ENCODE assay signal across 8 cellular contexts in genomic region chr1:171801395-171801990, GRCh38. TPM values are rescaled to one million over a fixed set of nuclear protein-coding genes. Genes with fewer than 3 reads are reported as not detected.
DNase-seq lines count a peak whose midpoint lies in the region; ATAC-seq and TF ChIP-seq lines count a peak whose summit lies in the region.

No MANE protein-coding gene starts in this region.

- in situ Hi-C loops in gastrocnemius medialis (cut with MboI; ENCODE audit: low sequenced_read_pairs in 4 of 4) = loop anchor here in 2 of 4 donors (5.0 to 25.0 kb wide), 2 partner anchors 186 to 636 kb away; partner anchors contain the start of gene PIGC (in 1 of the 2)

- TF ChIP-seq CTCF in GM12864 (IDR thresholded peaks at IDR 0.05; ENCODE audit: low read depth, low read length, missing control alignments) = peak; percentile 78
- TF ChIP-seq CTCF in VCaP (conservative IDR thresholded peaks at IDR 0.05) = peak; percentile 84
- TF ChIP-seq CTCF in gastrocnemius medialis (IDR thresholded peaks at IDR 0.05 in 4 of 5, conservative IDR thresholded peaks at IDR 0.05 in 1 of 5) = peak; percentile 67 to 76 (median 72)

- TF ChIP-seq POLR2A in gastrocnemius medialis (IDR thresholded peaks at IDR 0.05) = no peak

- peaks cover 0 to 6% of the 10 kb centered on the region in 2 donors for H3K36me3 ChIP-seq in gastrocnemius medialis

- intact Hi-C loops in left ventricle myocardium superior (cut with micrococcal nuclease) = loop anchor here (5.0 kb wide), 1 partner anchor 186 kb away; no protein-coding TSS in a partner anchor
- intact Hi-C loops in gastrocnemius medialis (cut with DNase I; ENCODE audit: low total_unique reads) = loop anchor here (1.0 kb wide), 1 partner anchor 184 kb away; no protein-coding TSS in a partner anchor

- H3K27me3 ChIP-seq in gastrocnemius medialis = no peaks in the 10 kb centered on the region

- ATAC-seq in left ventricle myocardium superior = peak; percentile 31
- peak in 1 of 2 donors; percentile 59 for ATAC-seq in gastrocnemius medialis
- no peak for ATAC-seq in HG03196 (IDR thresholded peaks at IDR 0.05; ENCODE audit: unreplicated experiment)

- peak; percentile 53 for DNase-seq in A172 (ENCODE audit: low spot score)
- DNase-seq in GM12864 (ENCODE audit: low read depth) = no peak
- DNase-seq in NCI-H1930 (lab: John Stamatoyannopoulos, UW) = peak; percentile 16 to 33
- no peak for DNase-seq in left ventricle myocardium superior
- DNase-seq in gastrocnemius medialis = no peak
- no peak for DNase-seq in activated T-cell treated with anti-CD3 and anti-CD28 coated beads, Interleukin-2, amount 50 U/mL, for 1 hour

- H3K27ac ChIP-seq in VCaP = no peak overlapping the region
- H3K27ac ChIP-seq in gastrocnemius medialis = no peak overlapping the region

- H3K4me3 ChIP-seq in GM12864 (ENCODE audit: low read depth, low read length) (no peak overlapping the region), gastrocnemius medialis (no peak overlapping the region)

- no peaks in the 10 kb centered on the region for H3K9me3 ChIP-seq in gastrocnemius medialis

- peaks cover 0 to 3% of the 10 kb centered on the region in 2 donors for H3K4me1 ChIP-seq in gastrocnemius medialis

RNA-seq across cellular contexts. Expression of gene METTL13, which starts 20.0 kb away (rescaled TPM):
- 49.8 and 54.1 TPM in 2 replicates for total RNA-seq in A172 (2014; rRNA removed; shearing (Covaris generic))
- total RNA-seq in left ventricle myocardium superior = 18.8 TPM
- 10 to 100 TPM; 18.6 to 32.8 (median 23.5) TPM for total RNA-seq in gastrocnemius medialis

RNA-seq across cellular contexts. Expression of gene DNM3, which starts 39.8 kb away (rescaled TPM):
- total RNA-seq in A172 (2014; rRNA removed; shearing (Covaris generic)) = 0.90 and 1.0 TPM in 2 replicates
- total RNA-seq in left ventricle myocardium superior (2.3 TPM), gastrocnemius medialis (1 to 10 TPM in 3 of 4 donors, under 1 TPM in 1; 0.35 to 1.6 (median 1.1) TPM)

RNA-seq across cellular contexts. Expression of gene VAMP4, which starts 59.6 kb away (rescaled TPM):
- 9.8 and 12.1 TPM in 2 replicates for total RNA-seq in A172 (2014; rRNA removed; shearing (Covaris generic))
- total RNA-seq in left ventricle myocardium superior (11.4 TPM), gastrocnemius medialis (10 to 100 TPM in 1 of 4 donors, 1 to 10 TPM in 3; 4.6 to 11.1 (median 5.0) TPM)

Comparison
In these comparisons a context has a peak if more than half of its experiments do, and no peak if none do; other contexts are left out.
1. DNase-seq: peak in A172 (single experiment) and NCI-H1930 (2 of 2); none in GM12864 (single experiment), left ventricle myocardium superior (single experiment), gastrocnemius medialis (0 of 2) and activated T-cell treated with anti-CD3 and anti-CD28 coated beads, Interleukin-2, amount 50 U/mL, for 1 hour (single experiment).
2. Peak in every context shown above with its lines, with median percentiles within 50 percentile points of each other: CTCF ChIP-seq.